In genomic region chr9:91834740-91835139, GRCh38 we compare ENCODE assay signal across 1 cellular context.
TF ChIP-seq lines count a peak whose summit lies in the region.

No MANE protein-coding gene starts in this region.

TF ChIP-seq in HEK293, 187 proteins besides CTCF, POLR2A, EP300 and RAD21 (continued from another document):
- TF ChIP-seq ZNF426 (tag by site-specific recombination; IDR thresholded peaks at IDR 0.05) (no peak), ZNF623 (tag by site-specific recombination; IDR thresholded peaks at IDR 0.05) (no peak), ZNF169 (tag by site-specific recombination; IDR thresholded peaks at IDR 0.05) (no peak), ZNF501 (tag by site-specific recombination; IDR thresholded peaks at IDR 0.05) (no peak), ZNF23 (tag by site-specific recombination; IDR thresholded peaks at IDR 0.05; ENCODE audit: borderline replicate concordance) (no peak), ZNF114 (tag by site-specific recombination; IDR thresholded peaks at IDR 0.05) (no peak), ZNF624 (tag by site-specific recombination; IDR thresholded peaks at IDR 0.05) (no peak), ZNF175 (tag by site-specific recombination; IDR thresholded peaks at IDR 0.05) (no peak), ZNF664 (tag by site-specific recombination; IDR thresholded peaks at IDR 0.05) (no peak), PBX3 (CRISPR knock-in tag; IDR thresholded peaks at IDR 0.05) (no peak), OSR2 (tag by site-specific recombination; IDR thresholded peaks at IDR 0.05) (peak; percentile 48), ZNF132 (tag by site-specific recombination; IDR thresholded peaks at IDR 0.05; ENCODE audit: borderline replicate concordance) (no peak), REPIN1 (tag by site-specific recombination; IDR thresholded peaks at IDR 0.05; ENCODE audit: low read depth) (no peak), ZNF146 (tag by site-specific recombination; IDR thresholded peaks at IDR 0.05) (no peak), ZBTB7A (tag by site-specific recombination; IDR thresholded peaks at IDR 0.05; ENCODE audit: low read depth) (no peak), ZBTB1 (tag by site-specific recombination; IDR thresholded peaks at IDR 0.05) (no peak), HIC1 (tag by site-specific recombination; IDR thresholded peaks at IDR 0.05) (no peak), FEZF1 (tag by site-specific recombination; IDR thresholded peaks at IDR 0.05) (peak; percentile 87), AEBP2 (tag by site-specific recombination; IDR thresholded peaks at IDR 0.05; ENCODE audit: borderline replicate concordance) (no peak), ZBTB17 (tag by site-specific recombination; IDR thresholded peaks at IDR 0.05) (no peak), ZNF510 (tag by site-specific recombination; IDR thresholded peaks at IDR 0.05; ENCODE audit: insufficient replicate concordance) (no peak), ZNF518A (tag by site-specific recombination; conservative IDR thresholded peaks at IDR 0.05; ENCODE audit: low read depth) (no peak), ZNF112 (tag by site-specific recombination; IDR thresholded peaks at IDR 0.05) (no peak), ZNF26 (tag by site-specific recombination; IDR thresholded peaks at IDR 0.05) (no peak), PRDM6 (tag by site-specific recombination; IDR thresholded peaks at IDR 0.05) (peak; percentile 28; the same call in 1 of the 2 replicates), ZBTB11 (tag by site-specific recombination; conservative IDR thresholded peaks at IDR 0.05; ENCODE audit: low read depth) (no peak), ZNF549 (tag by site-specific recombination; IDR thresholded peaks at IDR 0.05) (no peak)
